In the genomic region with DNA sequence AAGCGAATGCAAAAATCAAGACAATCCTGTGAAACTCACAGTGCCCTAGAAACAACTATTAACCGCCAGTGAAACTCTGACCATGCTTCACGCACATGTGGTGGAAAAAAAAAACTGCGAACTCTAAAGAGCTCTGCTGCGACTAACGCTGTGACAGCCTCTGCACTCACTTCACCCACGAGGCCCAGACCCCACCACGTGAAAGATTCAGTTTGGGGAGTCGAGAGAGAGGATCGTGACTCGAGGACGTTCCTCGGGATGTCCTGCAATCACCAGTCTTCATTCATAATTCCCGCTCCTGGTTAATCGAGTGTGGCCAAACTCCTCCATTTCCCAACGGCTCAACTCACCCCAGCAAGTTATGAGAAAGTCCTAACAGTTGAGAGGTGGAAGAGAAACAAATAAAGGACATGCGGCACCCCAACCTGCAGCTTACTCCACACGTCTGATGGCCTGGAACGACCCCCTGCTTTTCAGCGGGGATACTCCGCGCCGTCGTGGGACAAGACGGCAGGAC, we compare ENCODE assay signal across 1 cellular context.
TF ChIP-seq lines count a peak whose summit lies in the region.

No MANE protein-coding gene starts in this region.

TF ChIP-seq in H1, 55 proteins besides CTCF, POLR2A, EP300 and RAD21 (continued from another document):
- TF ChIP-seq HDAC2 (IDR thresholded peaks at IDR 0.05; ENCODE audit: borderline replicate concordance in 1 of 2, low read depth in 2 of 2, low read length in 2 of 2) = 0 out of 4 replicates have a peak, but pooled peaks of 1 of the 2 experiments have one; percentile 86
- peak; percentile 25; the same call in 1 of the 2 replicates for TF ChIP-seq POLR2AphosphoS5 (IDR thresholded peaks at IDR 0.05; ENCODE audit: low read depth, low read length)
- peak; percentile 87 for TF ChIP-seq SAP30 (IDR thresholded peaks at IDR 0.05; ENCODE audit: insufficient read depth, insufficient replicate concordance, low read length)
- no peak for TF ChIP-seq SP4 (IDR thresholded peaks at IDR 0.05; ENCODE audit: low read length)
- TF ChIP-seq RFX5 (IDR thresholded peaks at IDR 0.05; ENCODE audit: borderline replicate concordance, low read depth, low read length) = no peak
- TF ChIP-seq RXRA (IDR thresholded peaks at IDR 0.05; ENCODE audit: insufficient read depth, low read depth, low read length) = no peak
- TF ChIP-seq, protein P1, sequence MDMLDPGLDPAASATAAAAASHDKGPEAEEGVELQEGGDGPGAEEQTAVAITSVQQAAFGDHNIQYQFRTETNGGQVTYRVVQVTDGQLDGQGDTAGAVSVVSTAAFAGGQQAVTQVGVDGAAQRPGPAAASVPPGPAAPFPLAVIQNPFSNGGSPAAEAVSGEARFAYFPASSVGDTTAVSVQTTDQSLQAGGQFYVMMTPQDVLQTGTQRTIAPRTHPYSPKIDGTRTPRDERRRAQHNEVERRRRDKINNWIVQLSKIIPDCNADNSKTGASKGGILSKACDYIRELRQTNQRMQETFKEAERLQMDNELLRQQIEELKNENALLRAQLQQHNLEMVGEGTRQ (IDR thresholded peaks at IDR 0.05; ENCODE audit: low read length) = no peak
- TF ChIP-seq EZH2 (IDR thresholded peaks at IDR 0.05; ENCODE audit: low read depth, low read length, severe bottlenecking) = no peak
- TF ChIP-seq SIX5 (IDR thresholded peaks at IDR 0.05; ENCODE audit: low read depth, low read length) = no peak
- no peak for TF ChIP-seq FOSL1 (IDR thresholded peaks at IDR 0.05; ENCODE audit: insufficient read depth, low read depth, low read length)
- TF ChIP-seq SIN3A (conservative IDR thresholded peaks at IDR 0.05 in 1 of 2, IDR thresholded peaks at IDR 0.05 in 1 of 2; ENCODE audit: low read depth in 1 of 2, low read length in 2 of 2) = peak; percentile 15 to 85; a peak in 3 of 4 replicates
TF ChIP-seq in H1: peak in this region for 4.
